Comparison of ENCODE assay signal across 29 cellular contexts in genomic region chr5:36953043-36953442, GRCh38.
"Had no signal": no experiment of that assay in that cellular context is flagged by ENCODE, and none has a peak within 500 bp of the region (broad histone marks: within the 10 kb centered on the region; RNA-seq: fewer than 3 reads in every experiment).

No MANE protein-coding gene starts in this region.

- H3K27ac Mint-ChIP-seq: nephron; stimulated activated effector memory CD8-positive, alpha-beta T cell treated with anti-CD3 and anti-CD28 coated beads, Interleukin-12 subunit alpha, Interleukin-12 subunit beta, amount 100 ng/mL, for 72 hours; stimulated activated naive B cell treated with anti-CD40 and anti-IgM and Interleukin-4, amounts not matched to agents 10 μg/mL and 1 μg/mL and 100 μg/mL, for 72 hours; stimulated activated naive CD8-positive, alpha-beta T cell treated with anti-CD3 and anti-CD28 coated beads, Interleukin-15, Interleukin-2, amounts not matched to agents 100 ng/mL and 50 ng/mL, for 24 hours had no signal

- FAIRE-seq: small intestine had no signal

- H3K36me3 Mint-ChIP-seq: natural killer cell had no signal

- H3K9me3 ChIP-seq: ovary, psoas muscle, right lobe of liver, sigmoid colon, stomach, thoracic aorta, thyroid gland, tibial nerve, upper lobe of left lung, uterus had no signal

- H3K27me3 Mint-ChIP-seq: naive thymus-derived CD4-positive, alpha-beta T cell; progenitor cell of endocrine pancreas; stimulated activated naive B cell treated with anti-CD40 and anti-IgM and Interleukin-4, amounts not matched to agents 10 μg/mL and 1 μg/mL and 100 μg/mL, for 72 hours; stimulated activated naive CD8-positive, alpha-beta T cell treated with anti-CD3 and anti-CD28 coated beads, Interleukin-15, Interleukin-2, amounts not matched to agents 100 ng/mL and 50 ng/mL, for 24 hours had no signal

- H3K36me3 ChIP-seq: ovary, thoracic aorta, thyroid gland, uterus had no signal

- ATAC-seq: naive thymus-derived CD4-positive, alpha-beta T cell; natural killer cell; psoas muscle; right cardiac atrium; right lobe of liver; stimulated activated effector memory CD8-positive, alpha-beta T cell treated with anti-CD3 and anti-CD28 coated beads, Interleukin-12 subunit alpha, Interleukin-12 subunit beta, amount 100 ng/mL, for 72 hours; stimulated activated naive B cell treated with anti-CD40 and anti-IgM and Interleukin-4, amounts not matched to agents 10 μg/mL and 1 μg/mL and 100 μg/mL, for 72 hours had no signal

- H3K4me3 ChIP-seq: ovary, psoas muscle, right lobe of liver, sigmoid colon, stomach, thoracic aorta, thyroid gland, tibial nerve, upper lobe of left lung, uterus had no signal

- DNase-seq: naive thymus-derived CD4-positive, alpha-beta T cell; natural killer cell; occipital lobe; ovary; posterior cingulate gyrus; psoas muscle; right cardiac atrium; right lobe of liver; sigmoid colon; small intestine; stimulated activated CD4-positive, alpha-beta T cell treated with anti-CD3 and anti-CD28 coated beads, Interleukin-15, amount 100 ng/mL, for 24 hours; stimulated activated CD4-positive, alpha-beta T cell treated with anti-CD3 and anti-CD28 coated beads, Interleukin-2, amount 100 ng/mL, for 24 hours; stimulated activated CD4-positive, alpha-beta T cell treated with anti-CD3 and anti-CD28 coated beads, Interleukin-2, amount 100 ng/mL, for 48 hours; stimulated activated CD4-positive, alpha-beta T cell treated with anti-CD3 and anti-CD28 coated beads, Interleukin-4, amount 100 ng/mL, for 24 hours; stimulated activated naive B cell treated with anti-CD40 and anti-IgM and Interleukin-4, amounts not matched to agents 10 μg/mL and 1 μg/mL and 100 μg/mL, for 72 hours; stimulated activated naive CD4-positive, alpha-beta T cell treated with Interleukin-2 at 50 U/mL for 16 hours; stomach; thyroid gland; trophoblast cell; upper lobe of left lung; uterus had no signal

- H3K4me3 Mint-ChIP-seq: naive thymus-derived CD4-positive, alpha-beta T cell; natural killer cell; nephron; neural crest cell; stimulated activated effector memory CD8-positive, alpha-beta T cell treated with anti-CD3 and anti-CD28 coated beads, Interleukin-12 subunit alpha, Interleukin-12 subunit beta, amount 100 ng/mL, for 72 hours; stimulated activated naive B cell treated with anti-CD40 and anti-IgM and Interleukin-4, amounts not matched to agents 10 μg/mL and 1 μg/mL and 100 μg/mL, for 72 hours; stimulated activated naive CD8-positive, alpha-beta T cell treated with anti-CD3 and anti-CD28 coated beads, Interleukin-15, Interleukin-2, amounts not matched to agents 100 ng/mL and 50 ng/mL, for 24 hours had no signal

- H3K4me1 Mint-ChIP-seq: neural crest cell had no signal

- H3K27me3 ChIP-seq: ovary, right lobe of liver, sigmoid colon, stomach, thyroid gland, tibial nerve, upper lobe of left lung, uterus had no signal

- H3K9me3 Mint-ChIP-seq: naive thymus-derived CD4-positive, alpha-beta T cell; natural killer cell; nephron; neural crest cell; stimulated activated effector memory CD8-positive, alpha-beta T cell treated with anti-CD3 and anti-CD28 coated beads, Interleukin-12 subunit alpha, Interleukin-12 subunit beta, amount 100 ng/mL, for 72 hours; stimulated activated naive B cell treated with anti-CD40 and anti-IgM and Interleukin-4, amounts not matched to agents 10 μg/mL and 1 μg/mL and 100 μg/mL, for 72 hours; stimulated activated naive CD8-positive, alpha-beta T cell treated with anti-CD3 and anti-CD28 coated beads, Interleukin-15, Interleukin-2, amounts not matched to agents 100 ng/mL and 50 ng/mL, for 24 hours had no signal

- H3K27ac ChIP-seq: ovary, parathyroid adenoma, psoas muscle, right lobe of liver, sigmoid colon, stomach, thoracic aorta, thyroid gland, tibial nerve, upper lobe of left lung, uterus had no signal
